11 cellular contexts compared by ENCODE assay signal in genomic region chr17:28524476-28525415, GRCh38. TPM values are rescaled to one million over a fixed set of nuclear protein-coding genes. Genes with fewer than 3 reads are reported as not detected.
A peak's percentile ranks its signal among the peaks of the same experiment; 100 is the strongest.
DNase-seq lines count a peak whose midpoint lies in the region; ATAC-seq, FAIRE-seq and TF ChIP-seq lines count a peak whose summit lies in the region.
"Had no signal": no experiment of that assay in that cellular context is flagged by ENCODE, and none has a peak within 500 bp of the region (broad histone marks: within the 10 kb centered on the region; RNA-seq: fewer than 3 reads in every experiment).

No MANE protein-coding gene starts in this region.

- TF ChIP-seq POLR2A in A549 (IDR thresholded peaks at IDR 0.05; ENCODE audit: low read length): no peak

- H3K4me2 ChIP-seq in A549: peak overlapping the region; percentile 54
- H3K4me2 ChIP-seq: BLaER1 treated with 17β-estradiol and CSF1 and Interleukin-3, amounts not matched to agents 10 nM and 100 nM had no signal

- peak; percentile 37 to 75; a peak in 3 of 6 replicates for ATAC-seq in A549
- no peak for ATAC-seq in GM19035 (IDR thresholded peaks at IDR 0.05; ENCODE audit: unreplicated experiment)
- no peak for ATAC-seq in HG03045 (IDR thresholded peaks at IDR 0.05; ENCODE audit: unreplicated experiment)

- CTCF ChIA-PET in A549 (lab: Yijun Ruan, JAX): interaction anchor here (1.0 to 15.1 kb wide), 3 partner anchors 16 to 29 kb away, joined by 3 to 143 read pairs (median 13); no protein-coding TSS in a partner anchor

- TF ChIP-seq CTCF in A549 (IDR thresholded peaks at IDR 0.05) (no peak), choroid plexus epithelial cell (conservative IDR thresholded peaks at IDR 0.05; ENCODE audit: low read depth, low read length) (no peak)

- POLR2A ChIA-PET in A549 (lab: Yijun Ruan, JAX): no interaction called here

- 85% methylated on average over 16 of the region's 25 CpGs for WGBS in A549 (ENCODE audit: missing lambda C conversion rate)

- H3K4me1 ChIP-seq in A549: peaks cover 31% of the 10 kb centered on the region

- no peak for TF ChIP-seq EP300 in A549 (IDR thresholded peaks at IDR 0.05)

- H3K4me3 ChIP-seq in A549 (no peak overlapping the region), choroid plexus epithelial cell (ENCODE audit: low read depth, low read length) (no peak overlapping the region)
- H3K4me3 ChIP-seq: BLaER1 treated with 17β-estradiol and CSF1 and Interleukin-3, amounts not matched to agents 10 nM and 100 nM had no signal

- H3K9me3 ChIP-seq in A549: no peaks in the 10 kb centered on the region
- H3K9me3 ChIP-seq: BLaER1 treated with 17β-estradiol and CSF1 and Interleukin-3, amounts not matched to agents 10 nM and 100 nM had no signal

- DNase-seq in A549 (ENCODE audit: low read depth in 1 of 2, low spot score in 1 of 2) (peak; percentile 56 to 70), HT1080 (ENCODE audit: low read depth) (peak; percentile 25), choroid plexus epithelial cell (ENCODE audit: low read depth) (peak; percentile 72), mucosa of gallbladder (ENCODE audit: low spot score) (peak; percentile 81), NCI-H524 treated with DMSO at 0.1 percent for 48 hours (lab: John Stamatoyannopoulos, UW) (no peak), globus pallidus (ENCODE audit: low spot score) (no peak)
- DNase-seq: erythroblast had no signal

- TF ChIP-seq RAD21 in A549 (conservative IDR thresholded peaks at IDR 0.05 in 1 of 2, IDR thresholded peaks at IDR 0.05 in 1 of 2): no peak

- peak overlapping the region; percentile 43 to 65 for H3K27ac ChIP-seq in A549
- H3K27ac ChIP-seq: BLaER1 treated with 17β-estradiol and CSF1 and Interleukin-3, amounts not matched to agents 10 nM and 100 nM had no signal

- FAIRE-seq in A549 (lab: Jason Lieb, UNC): no peak

TF ChIP-seq in A549, 52 proteins besides CTCF, POLR2A, EP300 and RAD21:
- TF ChIP-seq CHD2 (IDR thresholded peaks at IDR 0.05; ENCODE audit: low read length, partially characterized antibody): no peak
- no peak for TF ChIP-seq HEYL (CRISPR knock-in tag; IDR thresholded peaks at IDR 0.05)
- 0 out of 2 replicates have a peak, but pooled peaks have one; percentile 35 for TF ChIP-seq E2F6 (IDR thresholded peaks at IDR 0.05; ENCODE audit: borderline replicate concordance, low read depth)
- no peak for TF ChIP-seq CEBPB (IDR thresholded peaks at IDR 0.05)

RNA-seq across cellular contexts. Expression of gene FOXN1, which starts 18.6 kb away (rescaled TPM):
- polyA plus RNA-seq in A549 (2011; rRNA removed) (not detected in 2 replicates), A549 (2017; fragmentation: RNase III; extraction: RNeasy Plus Mini Kit Qiagen cat#74134 plus additional on column Dnase treatment) (not detected in 3 replicates)
- polyA plus RNA-seq in A549 (2012; cell fraction: cytosol; rRNA removed): not detected in 2 replicates
- polyA plus RNA-seq in A549 (2012; cell fraction: nucleus; rRNA removed): not detected in 2 replicates
- polyA minus RNA-seq in A549 (2011; rRNA and poly(A)+ RNA removed): not detected in 2 replicates
- total RNA-seq in HT1080 (2014; rRNA removed; shearing (Covaris generic)): not detected in 2 replicates
- polyA plus RNA-seq in HT1080 (2015; cell fraction: cytosol; rRNA removed): not detected in 2 replicates
- not detected in 2 replicates for polyA plus RNA-seq in HT1080 (2015; cell fraction: nucleus; rRNA removed)
- total RNA-seq in mucosa of gallbladder: 0.06 TPM
- total RNA-seq: omental fat pad had no signal

RNA-seq across cellular contexts. Expression of gene UNC119, which starts 27.7 kb away (rescaled TPM):
- polyA plus RNA-seq in A549 (2011; rRNA removed) (50.5 and 53.5 TPM in 2 replicates), A549 (2017; fragmentation: RNase III; extraction: RNeasy Plus Mini Kit Qiagen cat#74134 plus additional on column Dnase treatment) (22.8 to 27.8 TPM (median 26.0 TPM) in 3 replicates)
- 61.2 and 77.9 TPM in 2 replicates for polyA plus RNA-seq in A549 (2012; cell fraction: cytosol; rRNA removed)
- polyA plus RNA-seq in A549 (2012; cell fraction: nucleus; rRNA removed): 97.1 and 99.8 TPM in 2 replicates
- polyA minus RNA-seq in A549 (2011; rRNA and poly(A)+ RNA removed): 34.9 and 42.0 TPM in 2 replicates
- total RNA-seq in HT1080 (2014; rRNA removed; shearing (Covaris generic)): 57.8 and 58.4 TPM in 2 replicates
- 39.9 and 40.3 TPM in 2 replicates for polyA plus RNA-seq in HT1080 (2015; cell fraction: cytosol; rRNA removed)
- 55.5 and 55.8 TPM in 2 replicates for polyA plus RNA-seq in HT1080 (2015; cell fraction: nucleus; rRNA removed)
- 44.0 TPM for total RNA-seq in mucosa of gallbladder

RNA-seq across cellular contexts. Expression of gene PIGS, which starts 46.6 kb away (rescaled TPM):
- polyA plus RNA-seq in A549 (2011; rRNA removed): 50.0 and 53.2 TPM in 2 replicates
- polyA plus RNA-seq in A549 (2012; cell fraction: cytosol; rRNA removed): 55.8 and 70.1 TPM in 2 replicates
- 87.3 and 89.3 TPM in 2 replicates for polyA plus RNA-seq in A549 (2012; cell fraction: nucleus; rRNA removed)
- polyA plus RNA-seq in A549 (2017; fragmentation: RNase III; extraction: RNeasy Plus Mini Kit Qiagen cat#74134 plus additional on column Dnase treatment): 46.6 to 53.3 TPM (median 53.2 TPM) in 3 replicates
- polyA minus RNA-seq in A549 (2011; rRNA and poly(A)+ RNA removed): 42.7 and 44.4 TPM in 2 replicates
- total RNA-seq in HT1080 (2014; rRNA removed; shearing (Covaris generic)): 34.1 and 43.0 TPM in 2 replicates
- 67.8 and 74.4 TPM in 2 replicates for polyA plus RNA-seq in HT1080 (2015; cell fraction: cytosol; rRNA removed)
- 90.7 and 112 TPM in 2 replicates for polyA plus RNA-seq in HT1080 (2015; cell fraction: nucleus; rRNA removed)
- 65.9 TPM for total RNA-seq in mucosa of gallbladder

RNA-seq across cellular contexts. Expression of gene SLC13A2, which starts 51.3 kb away (rescaled TPM):
- polyA plus RNA-seq in A549 (2011; rRNA removed) (0.06 and 0.16 TPM in 2 replicates), A549 (2017; fragmentation: RNase III; extraction: RNeasy Plus Mini Kit Qiagen cat#74134 plus additional on column Dnase treatment) (not detected in 3 replicates)
- polyA plus RNA-seq in A549 (2012; cell fraction: cytosol; rRNA removed): 0.03 TPM in 1 of 2 replicates, not detected in the other
- polyA plus RNA-seq in A549 (2012; cell fraction: nucleus; rRNA removed): not detected in 2 replicates
- 0.15 and 0.25 TPM in 2 replicates for polyA minus RNA-seq in A549 (2011; rRNA and poly(A)+ RNA removed)
- not detected in 2 replicates for total RNA-seq in HT1080 (2014; rRNA removed; shearing (Covaris generic))
- 0.13 TPM in 1 of 2 replicates, not detected in the other for polyA plus RNA-seq in HT1080 (2015; cell fraction: cytosol; rRNA removed)
- not detected in 2 replicates for polyA plus RNA-seq in HT1080 (2015; cell fraction: nucleus; rRNA removed)
- total RNA-seq in mucosa of gallbladder: 55.0 TPM
- total RNA-seq: omental fat pad had no signal

RNA-seq across cellular contexts. Expression of gene ALDOC, which starts 51.9 kb away (rescaled TPM):
- polyA plus RNA-seq in A549 (2011; rRNA removed) (6.3 and 10.1 TPM in 2 replicates), A549 (2017; fragmentation: RNase III; extraction: RNeasy Plus Mini Kit Qiagen cat#74134 plus additional on column Dnase treatment) (1.7 to 1.9 TPM (median 1.9 TPM) in 3 replicates)
- 2.3 and 2.8 TPM in 2 replicates for polyA plus RNA-seq in A549 (2012; cell fraction: cytosol; rRNA removed)
- 9.9 and 10.3 TPM in 2 replicates for polyA plus RNA-seq in A549 (2012; cell fraction: nucleus; rRNA removed)
- 7.4 and 7.6 TPM in 2 replicates for polyA minus RNA-seq in A549 (2011; rRNA and poly(A)+ RNA removed)
- total RNA-seq in HT1080 (2014; rRNA removed; shearing (Covaris generic)): 17.1 and 18.4 TPM in 2 replicates
- polyA plus RNA-seq in HT1080 (2015; cell fraction: cytosol; rRNA removed): 135 and 145 TPM in 2 replicates
- polyA plus RNA-seq in HT1080 (2015; cell fraction: nucleus; rRNA removed): 153 and 155 TPM in 2 replicates
- total RNA-seq in mucosa of gallbladder: 39.8 TPM

Comparison
In these comparisons a context has a peak if more than half of its experiments do, and no peak if none do; other contexts are left out.
1. ATAC-seq: peak in A549 (2 of 2); none in GM19035 (single experiment) and HG03045 (single experiment).
2. DNase-seq: peak in A549 (2 of 2), HT1080 (single experiment), choroid plexus epithelial cell (single experiment) and mucosa of gallbladder (single experiment); none in NCI-H524 treated with DMSO at 0.1 percent for 48 hours (single experiment) and globus pallidus (single experiment).